In genomic region chr20:35616465-35617396, GRCh38 we compare ENCODE assay signal across 8 cellular contexts. TPM values are rescaled to one million over a fixed set of nuclear protein-coding genes. Genes with fewer than 3 reads are reported as not detected.
DNase-seq lines count a peak whose midpoint lies in the region; ATAC-seq and TF ChIP-seq lines count a peak whose summit lies in the region.

No MANE protein-coding gene starts in this region.

- 1% methylated on average over 19 of the region's 57 CpGs for WGBS in right lobe of liver (ENCODE audit: insufficient coverage, low coverage, low lambda C conversion rate, missing lambda C conversion rate)

- H3K9me3 Mint-ChIP-seq in CD14-positive monocyte, result peaks cover 0 to 10% (median 4%) of the 10 kb centered on the region in 7 donors

- peak overlapping the region; percentile 91 to 98 (median 95) for H3K27ac Mint-ChIP-seq in CD14-positive monocyte

- H3K4me3 Mint-ChIP-seq in CD14-positive monocyte, result peak overlapping the region; percentile 96 to 97

- H3K4me1 ChIP-seq in right lobe of liver, result peaks cover 0 to 32% (median 12%) of the 10 kb centered on the region in 4 donors

- DNase-seq in CD14-positive monocyte (ENCODE audit: low spot score), result peak; percentile 100
- peak; percentile 16 for DNase-seq in NCI-H187 treated with DMSO at 0.1 percent for 48 hours (lab: John Stamatoyannopoulos, UW)
- peak; percentile 84 for DNase-seq in ecto neural progenitor cell (ENCODE audit: low spot score)
- DNase-seq in right lobe of liver, result peak; percentile 89 to 93 (median 92)
- peak; percentile 35 to 53 for DNase-seq in stimulated activated CD4-positive, alpha-beta T cell treated with anti-CD3 and anti-CD28 coated beads, Interleukin-4, amount 100 ng/mL, for 4 hours

- TF ChIP-seq CTCF in CD14-positive monocyte (IDR thresholded peaks at IDR 0.05) (no peak), VCaP (conservative IDR thresholded peaks at IDR 0.05) (no peak), right lobe of liver (IDR thresholded peaks at IDR 0.05) (no peak)

- peak; percentile 66 for ATAC-seq in GM21360 (IDR thresholded peaks at IDR 0.05; ENCODE audit: unreplicated experiment)
- ATAC-seq in right lobe of liver, result peak; percentile 58 to 66 (median 62)
- ATAC-seq in HG02973 (IDR thresholded peaks at IDR 0.05; ENCODE audit: unreplicated experiment), result no peak

- peak overlapping the region; percentile 44 to 58 (median 56) for H3K4me3 ChIP-seq in right lobe of liver

- peaks cover 39 to 48% (median 41%) of the 10 kb centered on the region in 3 donors for H3K27me3 Mint-ChIP-seq in CD14-positive monocyte (ENCODE audit: low read depth in 3 of 3)

- H3K27ac ChIP-seq in VCaP (peak overlapping the region; percentile 83), right lobe of liver (peak overlapping the region; percentile 64 to 82 (median 67))

- TF ChIP-seq POLR2A in right lobe of liver (IDR thresholded peaks at IDR 0.05), result peak; percentile 72

- no peaks in the 10 kb centered on the region for H3K36me3 ChIP-seq in right lobe of liver

- intact Hi-C loops in CD14-positive monocyte (cut with micrococcal nuclease) (loop anchor here (2.0 to 10.0 kb wide), 8 partner anchors 46 to 1624 kb away; partner anchors contain the start of genes ACSS2 (in 1 of the 2), CEP250 (in 1 of the 2), CPNE1 (in 1 of the 2) and ERGIC3 (in 1 of the 2)), right lobe of liver (cut with DNase I) (no loop called here)

- H3K27me3 ChIP-seq in right lobe of liver, result no peaks in the 10 kb centered on the region

- peaks cover 3 to 8% of the 10 kb centered on the region in 2 donors for H3K36me3 Mint-ChIP-seq in CD14-positive monocyte

- no peaks in the 10 kb centered on the region for H3K9me3 ChIP-seq in right lobe of liver

- H3K4me1 Mint-ChIP-seq in CD14-positive monocyte, result peaks cover 42% of the 10 kb centered on the region

RNA-seq across cellular contexts. Expression of gene SPAG4, which starts 1.1 kb away (rescaled TPM):
- polyA plus RNA-seq in CD14-positive monocyte, result under 1 TPM in 1 of 2 donors, not detected in 1; 0.12 TPM
- total RNA-seq in right lobe of liver, result 10 to 100 TPM in 1 of 6 experiments, 1 to 10 TPM in 5; 1.7 to 13.8 (median 3.6) TPM

RNA-seq across cellular contexts. Expression of gene CPNE1, which starts 48.0 kb away (rescaled TPM):
- 100 to 1,000 TPM; 167 to 210 TPM for polyA plus RNA-seq in CD14-positive monocyte
- total RNA-seq in right lobe of liver, result 10 to 100 TPM; 35.5 to 72.0 (median 53.3) TPM

RNA-seq across cellular contexts. Expression of gene RBM12, which starts 48.0 kb away (rescaled TPM):
- polyA plus RNA-seq in CD14-positive monocyte, result 10 to 100 TPM; 21.5 to 30.4 TPM
- 10 to 100 TPM; 13.3 to 32.8 (median 21.0) TPM for total RNA-seq in right lobe of liver

Comparison
In these comparisons a context has a peak if more than half of its experiments do, and no peak if none do; other contexts are left out.
1. DNase-seq: peak in every context shown above with its lines; median percentile 100 in CD14-positive monocyte; 92 in right lobe of liver; 84 in ecto neural progenitor cell; 44 in stimulated activated CD4-positive, alpha-beta T cell treated with anti-CD3 and anti-CD28 coated beads, Interleukin-4, amount 100 ng/mL, for 4 hours; 16 in NCI-H187 treated with DMSO at 0.1 percent for 48 hours.
2. intact Hi-C loops: an anchor here in CD14-positive monocyte (2.0 to 10.0 kb wide); none called in right lobe of liver.